ENCODE assay signal across 1 cellular context in the genomic region with DNA sequence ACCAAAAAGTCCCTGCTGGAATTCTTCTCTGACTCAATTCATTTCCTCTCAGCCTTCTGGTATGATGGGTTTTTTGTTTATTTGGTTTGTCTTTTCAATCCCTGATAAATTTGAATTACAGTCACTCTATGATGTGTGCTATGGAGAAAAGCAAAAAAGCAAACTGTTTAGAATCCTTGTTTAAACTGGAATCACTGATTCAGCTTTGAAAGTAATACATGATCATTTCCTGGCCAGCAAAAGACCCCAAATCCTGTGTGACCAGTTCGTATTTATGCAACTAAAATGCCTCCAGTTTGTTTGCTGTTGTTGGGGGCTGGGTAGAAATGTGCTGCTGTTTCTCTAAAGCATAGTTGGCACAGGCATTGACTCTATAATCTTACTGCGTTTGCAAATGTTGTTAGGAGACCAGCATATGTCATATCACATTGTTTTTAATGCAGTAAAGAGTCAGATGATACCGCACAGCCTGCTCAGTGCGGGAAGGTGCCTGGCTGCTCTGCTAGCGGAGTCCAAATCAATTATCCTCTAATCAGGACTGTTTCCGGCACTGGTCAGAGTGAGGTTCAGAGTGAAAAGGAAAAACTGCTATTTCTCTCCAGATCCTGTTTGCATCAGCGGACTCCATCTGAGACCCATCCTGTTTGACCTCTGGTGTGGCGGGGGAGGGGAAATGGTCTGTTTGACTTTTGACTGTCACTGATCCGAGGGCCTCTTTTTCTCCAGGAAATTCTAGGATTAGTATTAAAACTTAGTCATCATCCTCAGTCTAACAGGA.
A peak's percentile ranks its signal among the peaks of the same experiment; 100 is the strongest.
TF ChIP-seq lines count a peak whose summit lies in the region.

No MANE protein-coding gene starts in this region.

TF ChIP-seq in HepG2, 621 proteins besides CTCF, POLR2A, EP300 and RAD21 (continues in another document):
- TF ChIP-seq FOXP1 (IDR thresholded peaks at IDR 0.05) (no peak), FOXP1 (CRISPR knock-in tag; IDR thresholded peaks at IDR 0.05) (peak; percentile 54; the same call in 1 of the 2 replicates), SMYD3 (CRISPR knock-in tag; IDR thresholded peaks at IDR 0.05) (no peak), ZNF891 (CRISPR knock-in tag; IDR thresholded peaks at IDR 0.05) (no peak), ZNF543 (CRISPR knock-in tag; IDR thresholded peaks at IDR 0.05) (no peak), NR2F1 (CRISPR knock-in tag; IDR thresholded peaks at IDR 0.05) (peak in 1 of 2 experiments; percentile 43; a peak in 2 of 4 replicates), SKI (IDR thresholded peaks at IDR 0.05; ENCODE audit: partially characterized antibody) (peak; percentile 15), ZNF451 (CRISPR knock-in tag; IDR thresholded peaks at IDR 0.05) (0 out of 2 replicates have a peak, but pooled peaks have one; percentile 37), RXRA (CRISPR knock-in tag; IDR thresholded peaks at IDR 0.05) (peak; percentile 31; the same call in 1 of the 2 replicates), CEBPB (IDR thresholded peaks at IDR 0.05; ENCODE audit: borderline replicate concordance, low read depth, low read length) (no peak), SIN3A (IDR thresholded peaks at IDR 0.05; ENCODE audit: borderline replicate concordance, low read depth, low read length) (no peak), ZNF446 (CRISPR knock-in tag; IDR thresholded peaks at IDR 0.05) (peak; percentile 45; the same call in 1 of the 2 replicates), KDM2A (CRISPR knock-in tag; IDR thresholded peaks at IDR 0.05; ENCODE audit: borderline replicate concordance, low read depth) (peak; percentile 36), EZH2 (conservative IDR thresholded peaks at IDR 0.05; ENCODE audit: low read depth, low read length) (no peak), CREM (IDR thresholded peaks at IDR 0.05) (peak; percentile 35; the same call in 1 of the 2 replicates), CREM (CRISPR knock-in tag; IDR thresholded peaks at IDR 0.05) (no peak), ARNT2 (CRISPR knock-in tag; IDR thresholded peaks at IDR 0.05; ENCODE audit: low read depth) (no peak), ELF1 (CRISPR knock-in tag; IDR thresholded peaks at IDR 0.05) (no peak), ZNF713 (CRISPR knock-in tag; IDR thresholded peaks at IDR 0.05) (no peak), ELF3 (CRISPR knock-in tag; IDR thresholded peaks at IDR 0.05) (peak; percentile 76), ZNF563 (CRISPR knock-in tag; IDR thresholded peaks at IDR 0.05) (no peak), MED1 (CRISPR knock-in tag; IDR thresholded peaks at IDR 0.05) (peak; percentile 65; the same call in 1 of the 2 replicates), ZNF572 (CRISPR knock-in tag; IDR thresholded peaks at IDR 0.05) (no peak), NCOA2 (CRISPR knock-in tag; IDR thresholded peaks at IDR 0.05) (peak; percentile 68), ZNF792 (CRISPR knock-in tag; IDR thresholded peaks at IDR 0.05) (peak; percentile 64), ZSCAN25 (CRISPR knock-in tag; IDR thresholded peaks at IDR 0.05) (no peak), THAP11 (CRISPR knock-in tag; IDR thresholded peaks at IDR 0.05) (0 out of 2 replicates have a peak, but pooled peaks have one; percentile 32), ZNF331 (CRISPR knock-in tag; IDR thresholded peaks at IDR 0.05) (no peak; the same call in 1 of the 2 replicates), RELA (CRISPR knock-in tag; IDR thresholded peaks at IDR 0.05) (no peak), HDAC2 (CRISPR knock-in tag; IDR thresholded peaks at IDR 0.05) (peak; percentile 76), RARA (CRISPR knock-in tag; IDR thresholded peaks at IDR 0.05) (peak; percentile 80), ZNF354B (CRISPR knock-in tag; IDR thresholded peaks at IDR 0.05) (peak; percentile 85; the same call in 1 of the 2 replicates), SOX13 (IDR thresholded peaks at IDR 0.05) (no peak), SOX13 (CRISPR knock-in tag; conservative IDR thresholded peaks at IDR 0.05 in 1 of 2, IDR thresholded peaks at IDR 0.05 in 1 of 2) (peak in 1 of 2 experiments; percentile 44; a peak in 1 of 4 replicates), KDM6A (CRISPR knock-in tag; IDR thresholded peaks at IDR 0.05; ENCODE audit: low read depth) (0 out of 2 replicates have a peak, but pooled peaks have one; percentile 36), ZNF788 (CRISPR knock-in tag; IDR thresholded peaks at IDR 0.05; ENCODE audit: borderline replicate concordance) (no peak), ZC3H13 (CRISPR knock-in tag; IDR thresholded peaks at IDR 0.05) (no peak), PHF21A (CRISPR knock-in tag; IDR thresholded peaks at IDR 0.05) (peak; percentile 81), ZNF292 (CRISPR knock-in tag; IDR thresholded peaks at IDR 0.05; ENCODE audit: borderline replicate concordance, low read depth) (peak; percentile 88)
- TF ChIP-seq, protein P1, sequence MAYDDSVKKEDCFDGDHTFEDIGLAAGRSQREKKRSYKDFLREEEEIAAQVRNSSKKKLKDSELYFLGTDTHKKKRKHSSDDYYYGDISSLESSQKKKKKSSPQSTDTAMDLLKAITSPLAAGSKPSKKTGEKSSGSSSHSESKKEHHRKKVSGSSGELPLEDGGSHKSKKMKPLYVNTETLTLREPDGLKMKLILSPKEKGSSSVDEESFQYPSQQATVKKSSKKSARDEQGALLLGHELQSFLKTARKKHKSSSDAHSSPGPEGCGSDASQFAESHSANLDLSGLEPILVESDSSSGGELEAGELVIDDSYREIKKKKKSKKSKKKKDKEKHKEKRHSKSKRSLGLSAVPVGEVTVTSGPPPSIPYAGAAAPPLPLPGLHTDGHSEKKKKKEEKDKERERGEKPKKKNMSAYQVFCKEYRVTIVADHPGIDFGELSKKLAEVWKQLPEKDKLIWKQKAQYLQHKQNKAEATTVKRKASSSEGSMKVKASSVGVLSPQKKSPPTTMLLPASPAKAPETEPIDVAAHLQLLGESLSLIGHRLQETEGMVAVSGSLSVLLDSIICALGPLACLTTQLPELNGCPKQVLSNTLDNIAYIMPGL (CRISPR knock-in tag; IDR thresholded peaks at IDR 0.05; ENCODE audit: borderline replicate concordance in 1 of 2, low read depth in 1 of 2) = 0 out of 4 replicates have a peak, but pooled peaks of 1 of the 2 experiments have one; percentile 55
- TF ChIP-seq, protein P2, sequence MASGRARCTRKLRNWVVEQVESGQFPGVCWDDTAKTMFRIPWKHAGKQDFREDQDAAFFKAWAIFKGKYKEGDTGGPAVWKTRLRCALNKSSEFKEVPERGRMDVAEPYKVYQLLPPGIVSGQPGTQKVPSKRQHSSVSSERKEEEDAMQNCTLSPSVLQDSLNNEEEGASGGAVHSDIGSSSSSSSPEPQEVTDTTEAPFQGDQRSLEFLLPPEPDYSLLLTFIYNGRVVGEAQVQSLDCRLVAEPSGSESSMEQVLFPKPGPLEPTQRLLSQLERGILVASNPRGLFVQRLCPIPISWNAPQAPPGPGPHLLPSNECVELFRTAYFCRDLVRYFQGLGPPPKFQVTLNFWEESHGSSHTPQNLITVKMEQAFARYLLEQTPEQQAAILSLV (CRISPR knock-in tag; IDR thresholded peaks at IDR 0.05; ENCODE audit: borderline replicate concordance) = no peak
- TF ChIP-seq, protein P3, sequence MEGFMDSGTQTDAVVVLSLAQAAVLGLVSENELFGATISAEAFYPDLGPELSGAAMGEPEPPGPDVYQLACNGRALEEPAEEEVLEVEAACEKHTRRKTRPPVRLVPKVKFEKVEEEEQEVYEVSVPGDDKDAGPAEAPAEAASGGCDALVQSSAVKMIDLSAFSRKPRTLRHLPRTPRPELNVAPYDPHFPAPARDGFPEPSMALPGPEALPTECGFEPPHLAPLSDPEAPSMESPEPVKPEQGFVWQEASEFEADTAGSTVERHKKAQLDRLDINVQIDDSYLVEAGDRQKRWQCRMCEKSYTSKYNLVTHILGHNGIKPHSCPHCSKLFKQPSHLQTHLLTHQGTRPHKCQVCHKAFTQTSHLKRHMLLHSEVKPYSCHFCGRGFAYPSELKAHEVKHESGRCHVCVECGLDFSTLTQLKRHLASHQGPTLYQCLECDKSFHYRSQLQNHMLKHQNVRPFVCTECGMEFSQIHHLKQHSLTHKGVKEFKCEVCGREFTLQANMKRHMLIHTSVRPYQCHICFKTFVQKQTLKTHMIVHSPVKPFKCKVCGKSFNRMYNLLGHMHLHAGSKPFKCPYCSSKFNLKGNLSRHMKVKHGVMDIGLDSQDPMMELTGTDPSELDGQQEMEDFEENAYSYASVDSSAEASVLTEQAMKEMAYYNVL (CRISPR knock-in tag; IDR thresholded peaks at IDR 0.05; ENCODE audit: borderline replicate concordance) = peak; percentile 89; the same call in 1 of the 2 replicates
- TF ChIP-seq, protein P4, sequence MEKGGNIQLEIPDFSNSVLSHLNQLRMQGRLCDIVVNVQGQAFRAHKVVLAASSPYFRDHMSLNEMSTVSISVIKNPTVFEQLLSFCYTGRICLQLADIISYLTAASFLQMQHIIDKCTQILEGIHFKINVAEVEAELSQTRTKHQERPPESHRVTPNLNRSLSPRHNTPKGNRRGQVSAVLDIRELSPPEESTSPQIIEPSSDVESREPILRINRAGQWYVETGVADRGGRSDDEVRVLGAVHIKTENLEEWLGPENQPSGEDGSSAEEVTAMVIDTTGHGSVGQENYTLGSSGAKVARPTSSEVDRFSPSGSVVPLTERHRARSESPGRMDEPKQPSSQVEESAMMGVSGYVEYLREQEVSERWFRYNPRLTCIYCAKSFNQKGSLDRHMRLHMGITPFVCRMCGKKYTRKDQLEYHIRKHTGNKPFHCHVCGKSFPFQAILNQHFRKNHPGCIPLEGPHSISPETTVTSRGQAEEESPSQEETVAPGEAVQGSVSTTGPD (CRISPR knock-in tag; IDR thresholded peaks at IDR 0.05) = no peak
- TF ChIP-seq, protein P5, sequence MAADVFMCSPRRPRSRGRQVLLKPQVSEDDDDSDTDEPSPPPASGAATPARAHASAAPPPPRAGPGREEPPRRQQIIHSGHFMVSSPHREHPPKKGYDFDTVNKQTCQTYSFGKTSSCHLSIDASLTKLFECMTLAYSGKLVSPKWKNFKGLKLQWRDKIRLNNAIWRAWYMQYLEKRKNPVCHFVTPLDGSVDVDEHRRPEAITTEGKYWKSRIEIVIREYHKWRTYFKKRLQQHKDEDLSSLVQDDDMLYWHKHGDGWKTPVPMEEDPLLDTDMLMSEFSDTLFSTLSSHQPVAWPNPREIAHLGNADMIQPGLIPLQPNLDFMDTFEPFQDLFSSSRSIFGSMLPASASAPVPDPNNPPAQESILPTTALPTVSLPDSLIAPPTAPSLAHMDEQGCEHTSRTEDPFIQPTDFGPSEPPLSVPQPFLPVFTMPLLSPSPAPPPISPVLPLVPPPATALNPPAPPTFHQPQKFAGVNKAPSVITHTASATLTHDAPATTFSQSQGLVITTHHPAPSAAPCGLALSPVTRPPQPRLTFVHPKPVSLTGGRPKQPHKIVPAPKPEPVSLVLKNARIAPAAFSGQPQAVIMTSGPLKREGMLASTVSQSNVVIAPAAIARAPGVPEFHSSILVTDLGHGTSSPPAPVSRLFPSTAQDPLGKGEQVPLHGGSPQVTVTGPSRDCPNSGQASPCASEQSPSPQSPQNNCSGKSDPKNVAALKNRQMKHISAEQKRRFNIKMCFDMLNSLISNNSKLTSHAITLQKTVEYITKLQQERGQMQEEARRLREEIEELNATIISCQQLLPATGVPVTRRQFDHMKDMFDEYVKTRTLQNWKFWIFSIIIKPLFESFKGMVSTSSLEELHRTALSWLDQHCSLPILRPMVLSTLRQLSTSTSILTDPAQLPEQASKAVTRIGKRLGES (CRISPR knock-in tag; IDR thresholded peaks at IDR 0.05; ENCODE audit: borderline replicate concordance) = no peak
- TF ChIP-seq, protein P6, sequence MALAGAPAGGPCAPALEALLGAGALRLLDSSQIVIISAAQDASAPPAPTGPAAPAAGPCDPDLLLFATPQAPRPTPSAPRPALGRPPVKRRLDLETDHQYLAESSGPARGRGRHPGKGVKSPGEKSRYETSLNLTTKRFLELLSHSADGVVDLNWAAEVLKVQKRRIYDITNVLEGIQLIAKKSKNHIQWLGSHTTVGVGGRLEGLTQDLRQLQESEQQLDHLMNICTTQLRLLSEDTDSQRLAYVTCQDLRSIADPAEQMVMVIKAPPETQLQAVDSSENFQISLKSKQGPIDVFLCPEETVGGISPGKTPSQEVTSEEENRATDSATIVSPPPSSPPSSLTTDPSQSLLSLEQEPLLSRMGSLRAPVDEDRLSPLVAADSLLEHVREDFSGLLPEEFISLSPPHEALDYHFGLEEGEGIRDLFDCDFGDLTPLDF (CRISPR knock-in tag; IDR thresholded peaks at IDR 0.05) = no peak
- TF ChIP-seq, protein P7, sequence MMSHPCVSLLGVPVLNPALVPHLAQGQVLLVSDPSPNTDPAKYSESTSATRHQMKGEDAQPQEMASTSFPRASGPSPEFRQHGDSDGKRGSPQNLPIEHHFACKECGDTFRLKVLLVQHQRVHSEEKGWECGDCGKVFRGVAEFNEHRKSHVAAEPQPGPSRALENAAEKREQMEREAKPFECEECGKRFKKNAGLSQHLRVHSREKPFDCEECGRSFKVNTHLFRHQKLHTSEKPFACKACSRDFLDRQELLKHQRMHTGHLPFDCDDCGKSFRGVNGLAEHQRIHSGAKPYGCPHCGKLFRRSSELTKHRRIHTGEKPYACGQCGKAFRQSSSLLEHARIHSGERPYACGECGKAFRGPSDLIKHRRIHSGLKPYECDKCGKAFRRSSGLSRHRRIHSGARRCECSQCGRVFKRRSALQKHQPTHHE (CRISPR knock-in tag; IDR thresholded peaks at IDR 0.05; ENCODE audit: borderline replicate concordance) = no peak
- TF ChIP-seq, protein P8, sequence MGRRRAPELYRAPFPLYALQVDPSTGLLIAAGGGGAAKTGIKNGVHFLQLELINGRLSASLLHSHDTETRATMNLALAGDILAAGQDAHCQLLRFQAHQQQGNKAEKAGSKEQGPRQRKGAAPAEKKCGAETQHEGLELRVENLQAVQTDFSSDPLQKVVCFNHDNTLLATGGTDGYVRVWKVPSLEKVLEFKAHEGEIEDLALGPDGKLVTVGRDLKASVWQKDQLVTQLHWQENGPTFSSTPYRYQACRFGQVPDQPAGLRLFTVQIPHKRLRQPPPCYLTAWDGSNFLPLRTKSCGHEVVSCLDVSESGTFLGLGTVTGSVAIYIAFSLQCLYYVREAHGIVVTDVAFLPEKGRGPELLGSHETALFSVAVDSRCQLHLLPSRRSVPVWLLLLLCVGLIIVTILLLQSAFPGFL (CRISPR knock-in tag; IDR thresholded peaks at IDR 0.05) = no peak
- TF ChIP-seq, protein P9, sequence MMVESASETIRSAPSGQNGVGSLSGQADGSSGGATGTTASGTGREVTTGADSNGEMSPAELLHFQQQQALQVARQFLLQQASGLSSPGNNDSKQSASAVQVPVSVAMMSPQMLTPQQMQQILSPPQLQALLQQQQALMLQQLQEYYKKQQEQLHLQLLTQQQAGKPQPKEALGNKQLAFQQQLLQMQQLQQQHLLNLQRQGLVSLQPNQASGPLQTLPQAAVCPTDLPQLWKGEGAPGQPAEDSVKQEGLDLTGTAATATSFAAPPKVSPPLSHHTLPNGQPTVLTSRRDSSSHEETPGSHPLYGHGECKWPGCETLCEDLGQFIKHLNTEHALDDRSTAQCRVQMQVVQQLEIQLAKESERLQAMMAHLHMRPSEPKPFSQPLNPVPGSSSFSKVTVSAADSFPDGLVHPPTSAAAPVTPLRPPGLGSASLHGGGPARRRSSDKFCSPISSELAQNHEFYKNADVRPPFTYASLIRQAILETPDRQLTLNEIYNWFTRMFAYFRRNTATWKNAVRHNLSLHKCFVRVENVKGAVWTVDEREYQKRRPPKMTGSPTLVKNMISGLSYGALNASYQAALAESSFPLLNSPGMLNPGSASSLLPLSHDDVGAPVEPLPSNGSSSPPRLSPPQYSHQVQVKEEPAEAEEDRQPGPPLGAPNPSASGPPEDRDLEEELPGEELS (CRISPR knock-in tag; IDR thresholded peaks at IDR 0.05) = peak; percentile 79
